In genomic region chr2:199660167-199660566, GRCh38 we compare ENCODE assay signal across 18 cellular contexts.
DNase-seq lines count a peak whose midpoint lies in the region; TF ChIP-seq lines count a peak whose summit lies in the region.
"Had no signal": no experiment of that assay in that cellular context is flagged by ENCODE, and none has a peak within 500 bp of the region (broad histone marks: within the 10 kb centered on the region; RNA-seq: fewer than 3 reads in every experiment).

No MANE protein-coding gene starts in this region.

- H3K23ac ChIP-seq in trophoblast cell (ENCODE audit: low read length): no peak overlapping the region

- H3K9ac ChIP-seq in trophoblast cell (ENCODE audit: low read length): no peak overlapping the region
- H3K9ac ChIP-seq: BLaER1 had no signal

- H3K9me3 Mint-ChIP-seq in activated CD4-positive, alpha-beta T cell treated with anti-CD3 and anti-CD28 coated beads, Interleukin-2, amount 10 ng/mL, durations not matched to agents 7 days and 5 days: peaks cover 8% of the 10 kb centered on the region
- peaks cover 2 to 39% (median 21%) of the 10 kb centered on the region in 8 donors for H3K9me3 Mint-ChIP-seq in CD4-positive, alpha-beta memory T cell

- no peaks in the 10 kb centered on the region for H3K27me3 ChIP-seq in trophoblast cell (ENCODE audit: insufficient read depth, low read length)
- H3K27me3 ChIP-seq in testis: no peaks in the 10 kb centered on the region
- no peaks in the 10 kb centered on the region for H3K27me3 ChIP-seq in brain microvascular endothelial cell (replicated peaks)
- no peaks in the 10 kb centered on the region for H3K27me3 ChIP-seq in CD4-positive, alpha-beta memory T cell (ENCODE audit: insufficient read depth, low read length)
- H3K27me3 ChIP-seq: BLaER1 had no signal

- TF ChIP-seq POLR2A in testis (IDR thresholded peaks at IDR 0.05): no peak

- no peaks in the 10 kb centered on the region for H3K79me2 ChIP-seq in trophoblast cell (ENCODE audit: control insufficient read depth, insufficient read depth, low read length, poor library complexity)

- H3K36me3 ChIP-seq in trophoblast cell (ENCODE audit: control insufficient read depth in 1 of 2, insufficient read depth in 2 of 2, low read length in 2 of 2): no peaks in the 10 kb centered on the region
- H3K36me3 ChIP-seq in testis (ENCODE audit: low read depth, missing control alignments): no peaks in the 10 kb centered on the region
- H3K36me3 ChIP-seq in brain microvascular endothelial cell (replicated peaks): no peaks in the 10 kb centered on the region
- no peaks in the 10 kb centered on the region for H3K36me3 ChIP-seq in CD4-positive, alpha-beta memory T cell (ENCODE audit: insufficient read depth, low read length)
- H3K36me3 ChIP-seq: BLaER1, HAP-1 had no signal

- H2AK5ac ChIP-seq in trophoblast cell (ENCODE audit: low read length): no peak overlapping the region

- no peak overlapping the region for H3K18ac ChIP-seq in trophoblast cell (ENCODE audit: low read length)

- no CpG with 5 or more reads among the region's 15 CpGs for WGBS in trophoblast cell (ENCODE audit: extremely low coverage, insufficient coverage, insufficient read length)
- WGBS in testis, 2 donors: 45 to 82% methylated on average over 8 to 15 of the region's 15 CpGs

- H4K8ac ChIP-seq in trophoblast cell (ENCODE audit: low read depth, low read length): no peak overlapping the region

- H4K91ac ChIP-seq in trophoblast cell (ENCODE audit: low read depth, low read length): no peak overlapping the region

- no peaks in the 10 kb centered on the region for H3K79me1 ChIP-seq in trophoblast cell (ENCODE audit: low read length)

- H3K14ac ChIP-seq in trophoblast cell (ENCODE audit: low read length): no peak overlapping the region

- peaks cover 1% of the 10 kb centered on the region for H3K36me3 Mint-ChIP-seq in activated CD4-positive, alpha-beta T cell treated with anti-CD3 and anti-CD28 coated beads, Interleukin-2, amount 10 ng/mL, durations not matched to agents 7 days and 5 days (ENCODE audit: low read depth)
- peaks cover 2 to 5% of the 10 kb centered on the region in 2 donors for H3K36me3 Mint-ChIP-seq in CD4-positive, alpha-beta memory T cell
- H3K36me3 Mint-ChIP-seq: CD4-positive, CD25-positive, alpha-beta regulatory T cell; CD8-positive, alpha-beta memory T cell had no signal

- intact Hi-C loops in testis (cut with DNase I; ENCODE audit: low total_unique reads): no loop called here
- intact Hi-C loops in CD4-positive, alpha-beta memory T cell (cut with micrococcal nuclease): no loop called here

- no peaks in the 10 kb centered on the region for H3K4me1 Mint-ChIP-seq in activated CD4-positive, alpha-beta T cell treated with anti-CD3 and anti-CD28 coated beads, Interleukin-2, amount 10 ng/mL, durations not matched to agents 7 days and 5 days
- H3K4me1 Mint-ChIP-seq in CD4-positive, alpha-beta memory T cell: no peaks in the 10 kb centered on the region
- H3K4me1 Mint-ChIP-seq: B cell; CD4-positive, CD25-positive, alpha-beta regulatory T cell; CD8-positive, alpha-beta memory T cell had no signal

- no peak overlapping the region for H4K12ac ChIP-seq in trophoblast cell (ENCODE audit: low read depth, low read length)

- H3K27ac ChIP-seq in trophoblast cell (ENCODE audit: low read depth, low read length): no peak overlapping the region
- H3K27ac ChIP-seq in testis: no peak overlapping the region
- H3K27ac ChIP-seq in brain microvascular endothelial cell: no peak overlapping the region
- H3K27ac ChIP-seq in CD4-positive, alpha-beta memory T cell (ENCODE audit: low read depth, low read length): no peak overlapping the region
- H3K27ac ChIP-seq: 22Rv1, BLaER1, C4-2B had no signal

- no peak overlapping the region for H2AFZ ChIP-seq in trophoblast cell (ENCODE audit: insufficient read depth, low read length, poor library complexity)

- POLR2A ChIA-PET in activated CD4-positive, alpha-beta T cell treated with anti-CD3 and anti-CD28 coated beads, Interleukin-2, amount 10 ng/mL, durations not matched to agents 7 days and 5 days (lab: Charles Lee): no interaction called here
- POLR2A ChIA-PET in CD4-positive, alpha-beta memory T cell (lab: Charles Lee; ENCODE audit: partially characterized antibody): no interaction called here

- no peak for TF ChIP-seq CTCF in testis (IDR thresholded peaks at IDR 0.05)
- TF ChIP-seq CTCF in brain microvascular endothelial cell (IDR thresholded peaks at IDR 0.05; ENCODE audit: low read depth, low read length, missing control alignments): no peak

- CTCF ChIA-PET in activated CD4-positive, alpha-beta T cell treated with anti-CD3 and anti-CD28 coated beads, Interleukin-2, amount 10 ng/mL, durations not matched to agents 7 days and 5 days (lab: Charles Lee): no interaction called here
- CTCF ChIA-PET in CD4-positive, alpha-beta memory T cell (lab: Charles Lee; ENCODE audit: partially characterized antibody): no interaction called here

- H3K27me3 Mint-ChIP-seq in activated CD4-positive, alpha-beta T cell treated with anti-CD3 and anti-CD28 coated beads, Interleukin-2, amount 10 ng/mL, durations not matched to agents 7 days and 5 days: peaks cover 29% of the 10 kb centered on the region
- peaks cover 20 to 27% of the 10 kb centered on the region in 2 donors for H3K27me3 Mint-ChIP-seq in CD4-positive, alpha-beta memory T cell

- in situ Hi-C loops in brain microvascular endothelial cell (cut with HindIII; ENCODE audit: low pct_ligation_motif_present, low sequenced_read_pairs): no loop called here

- H3K4ac ChIP-seq in trophoblast cell (ENCODE audit: low read depth, low read length): no peak overlapping the region

- no peak for DNase-seq in activated CD4-positive, alpha-beta T cell treated with anti-CD3 and anti-CD28 coated beads, Interleukin-2, amount 10 ng/mL, durations not matched to agents 7 days and 5 days
- DNase-seq in activated CD4-positive, alpha-beta T cell treated with anti-CD3 and anti-CD28 coated beads for 48 hours: no peak
- no peak for DNase-seq in trophoblast cell
- no peak for DNase-seq in testis
- no peak for DNase-seq in brain microvascular endothelial cell
- DNase-seq in CD4-positive, alpha-beta memory T cell: no peak
- DNase-seq: CD4-positive, CD25-positive, alpha-beta regulatory T cell; CD8-positive, alpha-beta memory T cell; DMS 273 treated with DMSO at 0.1 percent for 48 hours; DMS79 treated with DMSO at 0.1 percent for 48 hours; GF-D8; GOT3; HFFc6 had no signal

- H3K4me1 ChIP-seq in trophoblast cell (ENCODE audit: control insufficient read depth in 1 of 2, insufficient read depth in 2 of 2, low read length in 2 of 2) (no peaks in the 10 kb centered on the region), testis (no peaks in the 10 kb centered on the region)
- H3K4me1 ChIP-seq in CD4-positive, alpha-beta memory T cell (ENCODE audit: insufficient read depth, low read length): no peaks in the 10 kb centered on the region
- H3K4me1 ChIP-seq: BLaER1, HAP-1 had no signal

- H2BK12ac ChIP-seq in trophoblast cell (ENCODE audit: low read length): no peak overlapping the region

- no peak overlapping the region for H2BK5ac ChIP-seq in trophoblast cell (ENCODE audit: low read depth, low read length, poor library complexity)

- no peak overlapping the region for H3K4me3 Mint-ChIP-seq in activated CD4-positive, alpha-beta T cell treated with anti-CD3 and anti-CD28 coated beads, Interleukin-2, amount 10 ng/mL, durations not matched to agents 7 days and 5 days
- H3K4me3 Mint-ChIP-seq in CD4-positive, alpha-beta memory T cell: no peak overlapping the region
- H3K4me3 Mint-ChIP-seq: B cell; CD4-positive, CD25-positive, alpha-beta regulatory T cell; CD8-positive, alpha-beta memory T cell; HFFc6 had no signal

- peaks cover 2% of the 10 kb centered on the region for H3K9me3 ChIP-seq in trophoblast cell (ENCODE audit: insufficient read depth, low read depth, low read length)
- H3K9me3 ChIP-seq in testis: no peaks in the 10 kb centered on the region
- no peaks in the 10 kb centered on the region for H3K9me3 ChIP-seq in CD4-positive, alpha-beta memory T cell (ENCODE audit: control insufficient read depth in 1 of 2, low read length in 2 of 2)
- H3K9me3 ChIP-seq: HAP-1 had no signal

- no peak overlapping the region for H3K4me2 ChIP-seq in trophoblast cell (ENCODE audit: low read length)
- H3K4me2 ChIP-seq: BLaER1 had no signal

- H2BK120ac ChIP-seq in trophoblast cell (ENCODE audit: insufficient read depth, low read length, poor library complexity): no peak overlapping the region

- peak overlapping the region; percentile 41 for H3K27ac Mint-ChIP-seq in activated CD4-positive, alpha-beta T cell treated with anti-CD3 and anti-CD28 coated beads, Interleukin-2, amount 10 ng/mL, durations not matched to agents 7 days and 5 days
- H3K27ac Mint-ChIP-seq in CD4-positive, alpha-beta memory T cell: no peak overlapping the region
- H3K27ac Mint-ChIP-seq: B cell; CD4-positive, CD25-positive, alpha-beta regulatory T cell; HFFc6 had no signal

- peak overlapping the region; percentile 15 for H3K4me3 ChIP-seq in trophoblast cell (ENCODE audit: low read depth, low read length)
- peak overlapping the region; percentile 8 to 41 for H3K4me3 ChIP-seq in testis
- H3K4me3 ChIP-seq in brain microvascular endothelial cell (ENCODE audit: low read depth, low read length): no peak overlapping the region
- H3K4me3 ChIP-seq in CD4-positive, alpha-beta memory T cell (ENCODE audit: low read length in 2 of 2): no peak overlapping the region
- H3K4me3 ChIP-seq: BLaER1, HAP-1 had no signal

Comparison
In these comparisons a context has a peak if more than half of its experiments do, and no peak if none do; other contexts are left out.
1. H3K4me3 ChIP-seq: peak in trophoblast cell (single experiment) and testis (2 of 2); none in brain microvascular endothelial cell (single experiment) and CD4-positive, alpha-beta memory T cell (0 of 2).